ENCODE assay signal across 1 cellular context in the genomic region with DNA sequence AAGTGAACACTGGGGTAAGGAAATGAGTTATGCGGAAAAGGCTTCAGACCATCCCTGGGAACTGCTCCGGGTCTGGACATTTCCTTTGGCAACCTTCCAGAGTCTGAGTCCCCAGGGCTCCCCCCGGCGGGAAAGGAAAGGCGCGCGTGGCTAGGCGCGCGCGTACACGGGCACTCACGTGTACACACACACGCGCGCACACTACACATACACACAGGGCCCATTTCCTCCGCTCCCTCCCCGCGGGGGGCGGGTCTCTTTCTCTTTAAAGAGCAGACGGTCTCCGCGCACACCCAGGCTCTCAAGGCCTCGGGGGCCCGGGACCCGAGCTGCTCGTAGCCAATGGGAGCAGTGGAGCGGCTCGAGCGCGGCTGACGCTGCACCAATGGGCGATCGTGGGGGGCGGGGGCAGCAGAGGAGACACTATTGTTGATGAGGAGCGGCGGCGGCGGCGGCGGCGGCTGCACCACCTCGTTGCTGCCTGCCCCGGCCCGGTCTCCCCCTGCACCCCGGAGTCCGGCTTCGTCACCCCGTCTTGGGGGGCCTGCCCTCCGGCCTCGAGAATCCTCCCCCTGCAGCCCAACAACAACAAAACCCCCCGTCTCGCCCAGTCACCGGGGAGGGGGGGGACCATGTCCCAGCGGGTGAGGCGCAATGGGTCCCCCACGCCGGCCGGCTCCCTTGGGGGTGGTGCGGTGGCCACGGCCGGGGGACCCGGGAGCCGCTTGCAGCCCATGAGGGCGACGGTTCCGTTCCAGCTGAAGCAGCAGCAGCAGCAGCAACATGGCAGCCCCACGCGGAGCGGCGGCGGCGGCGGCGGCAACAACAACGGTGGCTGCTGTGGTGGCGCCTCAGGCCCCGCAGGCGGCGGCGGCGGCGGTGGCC.
TF ChIP-seq lines count a peak whose summit lies in the region.

A gene (plus strand): TSS at position 414 of the 885 bp plus-strand sequence. CDS start 219 bp downstream, at position 633.

TF ChIP-seq in H1, 55 proteins besides CTCF, POLR2A, EP300 and RAD21:
- TF ChIP-seq GTF2F1 (IDR thresholded peaks at IDR 0.05; ENCODE audit: borderline replicate concordance, low read depth, low read length) (no peak), SUZ12 (IDR thresholded peaks at IDR 0.05; ENCODE audit: low read length) (no peak), TAF7 (optimal IDR thresholded peaks at IDR 0.05; ENCODE audit: borderline replicate concordance, low read depth, low read length) (peak; percentile 55), KDM5A (IDR thresholded peaks at IDR 0.05; ENCODE audit: low read length) (no peak), EGR1 (IDR thresholded peaks at IDR 0.05; ENCODE audit: borderline replicate concordance, low read depth, low read length) (no peak), BACH1 (IDR thresholded peaks at IDR 0.05; ENCODE audit: low read length) (peak; percentile 77), TAF1 (IDR thresholded peaks at IDR 0.05; ENCODE audit: low read depth, low read length) (peak; percentile 72), NRF1 (IDR thresholded peaks at IDR 0.05; ENCODE audit: low read depth, low read length) (no peak), NANOG (IDR thresholded peaks at IDR 0.05; ENCODE audit: insufficient read depth, low read depth, low read length, poor library complexity, severe bottlenecking) (peak; percentile 26), CHD1 (IDR thresholded peaks at IDR 0.05; ENCODE audit: low read depth, low read length) (no peak), MAFK (IDR thresholded peaks at IDR 0.05; ENCODE audit: low read depth, low read length) (no peak), SP2 (IDR thresholded peaks at IDR 0.05; ENCODE audit: low read length) (peak; percentile 32; the same call in 1 of the 2 replicates), KDM1A (IDR thresholded peaks at IDR 0.05; ENCODE audit: borderline replicate concordance, low read length) (peak; percentile 99), SP4 (IDR thresholded peaks at IDR 0.05; ENCODE audit: low read length) (0 out of 2 replicates have a peak, but pooled peaks have one; percentile 37), CHD2 (IDR thresholded peaks at IDR 0.05; ENCODE audit: low read length) (peak; percentile 48; the same call in 1 of the 2 replicates), FOSL1 (IDR thresholded peaks at IDR 0.05; ENCODE audit: insufficient read depth, low read depth, low read length) (no peak), CREB1 (IDR thresholded peaks at IDR 0.05) (peak; percentile 75), SP1 (IDR thresholded peaks at IDR 0.05; ENCODE audit: low read depth, low read length) (peak; percentile 30; the same call in 1 of the 2 replicates), HDAC2 (IDR thresholded peaks at IDR 0.05; ENCODE audit: borderline replicate concordance in 1 of 2, low read depth in 2 of 2, low read length in 2 of 2) (0 out of 4 replicates have a peak, but pooled peaks of 1 of the 2 experiments have one; percentile 76), YY1 (IDR thresholded peaks at IDR 0.05; ENCODE audit: low read depth, low read length) (no peak), RXRA (IDR thresholded peaks at IDR 0.05; ENCODE audit: insufficient read depth, low read depth, low read length) (no peak), SIX5 (IDR thresholded peaks at IDR 0.05; ENCODE audit: low read depth, low read length) (no peak), CBX8 (IDR thresholded peaks at IDR 0.05; ENCODE audit: borderline replicate concordance, low read depth, low read length) (no peak), CEBPB (IDR thresholded peaks at IDR 0.05; ENCODE audit: low read depth, low read length) (no peak), CBX5 (IDR thresholded peaks at IDR 0.05; ENCODE audit: low read depth, low read length) (no peak), POLR2AphosphoS5 (IDR thresholded peaks at IDR 0.05; ENCODE audit: low read depth, low read length) (peak; percentile 61; the same call in 1 of the 2 replicates), TBP (IDR thresholded peaks at IDR 0.05; ENCODE audit: low read depth, low read length) (peak; percentile 57), ZNF274 (IDR thresholded peaks at IDR 0.05; ENCODE audit: borderline replicate concordance, extremely low read depth, low read length) (no peak), PHF8 (conservative IDR thresholded peaks at IDR 0.05; ENCODE audit: low read depth, low read length) (peak; percentile 92), ASH2L (IDR thresholded peaks at IDR 0.05; ENCODE audit: low read length) (peak; percentile 83), RBBP5 (IDR thresholded peaks at IDR 0.05; ENCODE audit: borderline replicate concordance, low read depth, low read length) (peak; percentile 56; the same call in 1 of the 2 replicates), RFX5 (IDR thresholded peaks at IDR 0.05; ENCODE audit: borderline replicate concordance, low read depth, low read length) (no peak), CTBP2 (IDR thresholded peaks at IDR 0.05; ENCODE audit: borderline replicate concordance, insufficient read depth, insufficient read length, low read length) (no peak), TCF12 (IDR thresholded peaks at IDR 0.05; ENCODE audit: low read depth, low read length) (no peak), SRF (IDR thresholded peaks at IDR 0.05; ENCODE audit: low read depth, low read length) (no peak), KDM4A (IDR thresholded peaks at IDR 0.05; ENCODE audit: low read depth, low read length, severe bottlenecking) (peak; percentile 10), SAP30 (IDR thresholded peaks at IDR 0.05; ENCODE audit: insufficient read depth, insufficient replicate concordance, low read length) (no peak)
- TF ChIP-seq, protein P1, sequence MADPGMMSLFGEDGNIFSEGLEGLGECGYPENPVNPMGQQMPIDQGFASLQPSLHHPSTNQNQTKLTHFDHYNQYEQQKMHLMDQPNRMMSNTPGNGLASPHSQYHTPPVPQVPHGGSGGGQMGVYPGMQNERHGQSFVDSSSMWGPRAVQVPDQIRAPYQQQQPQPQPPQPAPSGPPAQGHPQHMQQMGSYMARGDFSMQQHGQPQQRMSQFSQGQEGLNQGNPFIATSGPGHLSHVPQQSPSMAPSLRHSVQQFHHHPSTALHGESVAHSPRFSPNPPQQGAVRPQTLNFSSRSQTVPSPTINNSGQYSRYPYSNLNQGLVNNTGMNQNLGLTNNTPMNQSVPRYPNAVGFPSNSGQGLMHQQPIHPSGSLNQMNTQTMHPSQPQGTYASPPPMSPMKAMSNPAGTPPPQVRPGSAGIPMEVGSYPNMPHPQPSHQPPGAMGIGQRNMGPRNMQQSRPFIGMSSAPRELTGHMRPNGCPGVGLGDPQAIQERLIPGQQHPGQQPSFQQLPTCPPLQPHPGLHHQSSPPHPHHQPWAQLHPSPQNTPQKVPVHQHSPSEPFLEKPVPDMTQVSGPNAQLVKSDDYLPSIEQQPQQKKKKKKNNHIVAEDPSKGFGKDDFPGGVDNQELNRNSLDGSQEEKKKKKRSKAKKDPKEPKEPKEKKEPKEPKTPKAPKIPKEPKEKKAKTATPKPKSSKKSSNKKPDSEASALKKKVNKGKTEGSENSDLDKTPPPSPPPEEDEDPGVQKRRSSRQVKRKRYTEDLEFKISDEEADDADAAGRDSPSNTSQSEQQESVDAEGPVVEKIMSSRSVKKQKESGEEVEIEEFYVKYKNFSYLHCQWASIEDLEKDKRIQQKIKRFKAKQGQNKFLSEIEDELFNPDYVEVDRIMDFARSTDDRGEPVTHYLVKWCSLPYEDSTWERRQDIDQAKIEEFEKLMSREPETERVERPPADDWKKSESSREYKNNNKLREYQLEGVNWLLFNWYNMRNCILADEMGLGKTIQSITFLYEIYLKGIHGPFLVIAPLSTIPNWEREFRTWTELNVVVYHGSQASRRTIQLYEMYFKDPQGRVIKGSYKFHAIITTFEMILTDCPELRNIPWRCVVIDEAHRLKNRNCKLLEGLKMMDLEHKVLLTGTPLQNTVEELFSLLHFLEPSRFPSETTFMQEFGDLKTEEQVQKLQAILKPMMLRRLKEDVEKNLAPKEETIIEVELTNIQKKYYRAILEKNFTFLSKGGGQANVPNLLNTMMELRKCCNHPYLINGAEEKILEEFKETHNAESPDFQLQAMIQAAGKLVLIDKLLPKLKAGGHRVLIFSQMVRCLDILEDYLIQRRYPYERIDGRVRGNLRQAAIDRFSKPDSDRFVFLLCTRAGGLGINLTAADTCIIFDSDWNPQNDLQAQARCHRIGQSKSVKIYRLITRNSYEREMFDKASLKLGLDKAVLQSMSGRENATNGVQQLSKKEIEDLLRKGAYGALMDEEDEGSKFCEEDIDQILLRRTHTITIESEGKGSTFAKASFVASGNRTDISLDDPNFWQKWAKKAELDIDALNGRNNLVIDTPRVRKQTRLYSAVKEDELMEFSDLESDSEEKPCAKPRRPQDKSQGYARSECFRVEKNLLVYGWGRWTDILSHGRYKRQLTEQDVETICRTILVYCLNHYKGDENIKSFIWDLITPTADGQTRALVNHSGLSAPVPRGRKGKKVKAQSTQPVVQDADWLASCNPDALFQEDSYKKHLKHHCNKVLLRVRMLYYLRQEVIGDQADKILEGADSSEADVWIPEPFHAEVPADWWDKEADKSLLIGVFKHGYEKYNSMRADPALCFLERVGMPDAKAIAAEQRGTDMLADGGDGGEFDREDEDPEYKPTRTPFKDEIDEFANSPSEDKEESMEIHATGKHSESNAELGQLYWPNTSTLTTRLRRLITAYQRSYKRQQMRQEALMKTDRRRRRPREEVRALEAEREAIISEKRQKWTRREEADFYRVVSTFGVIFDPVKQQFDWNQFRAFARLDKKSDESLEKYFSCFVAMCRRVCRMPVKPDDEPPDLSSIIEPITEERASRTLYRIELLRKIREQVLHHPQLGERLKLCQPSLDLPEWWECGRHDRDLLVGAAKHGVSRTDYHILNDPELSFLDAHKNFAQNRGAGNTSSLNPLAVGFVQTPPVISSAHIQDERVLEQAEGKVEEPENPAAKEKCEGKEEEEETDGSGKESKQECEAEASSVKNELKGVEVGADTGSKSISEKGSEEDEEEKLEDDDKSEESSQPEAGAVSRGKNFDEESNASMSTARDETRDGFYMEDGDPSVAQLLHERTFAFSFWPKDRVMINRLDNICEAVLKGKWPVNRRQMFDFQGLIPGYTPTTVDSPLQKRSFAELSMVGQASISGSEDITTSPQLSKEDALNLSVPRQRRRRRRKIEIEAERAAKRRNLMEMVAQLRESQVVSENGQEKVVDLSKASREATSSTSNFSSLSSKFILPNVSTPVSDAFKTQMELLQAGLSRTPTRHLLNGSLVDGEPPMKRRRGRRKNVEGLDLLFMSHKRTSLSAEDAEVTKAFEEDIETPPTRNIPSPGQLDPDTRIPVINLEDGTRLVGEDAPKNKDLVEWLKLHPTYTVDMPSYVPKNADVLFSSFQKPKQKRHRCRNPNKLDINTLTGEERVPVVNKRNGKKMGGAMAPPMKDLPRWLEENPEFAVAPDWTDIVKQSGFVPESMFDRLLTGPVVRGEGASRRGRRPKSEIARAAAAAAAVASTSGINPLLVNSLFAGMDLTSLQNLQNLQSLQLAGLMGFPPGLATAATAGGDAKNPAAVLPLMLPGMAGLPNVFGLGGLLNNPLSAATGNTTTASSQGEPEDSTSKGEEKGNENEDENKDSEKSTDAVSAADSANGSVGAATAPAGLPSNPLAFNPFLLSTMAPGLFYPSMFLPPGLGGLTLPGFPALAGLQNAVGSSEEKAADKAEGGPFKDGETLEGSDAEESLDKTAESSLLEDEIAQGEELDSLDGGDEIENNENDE (IDR thresholded peaks at IDR 0.05; ENCODE audit: insufficient replicate concordance, low read length) = no peak
- TF ChIP-seq, protein P2, sequence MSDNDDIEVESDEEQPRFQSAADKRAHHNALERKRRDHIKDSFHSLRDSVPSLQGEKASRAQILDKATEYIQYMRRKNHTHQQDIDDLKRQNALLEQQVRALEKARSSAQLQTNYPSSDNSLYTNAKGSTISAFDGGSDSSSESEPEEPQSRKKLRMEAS (IDR thresholded peaks at IDR 0.05) = peak; percentile 60
- TF ChIP-seq, protein P3, sequence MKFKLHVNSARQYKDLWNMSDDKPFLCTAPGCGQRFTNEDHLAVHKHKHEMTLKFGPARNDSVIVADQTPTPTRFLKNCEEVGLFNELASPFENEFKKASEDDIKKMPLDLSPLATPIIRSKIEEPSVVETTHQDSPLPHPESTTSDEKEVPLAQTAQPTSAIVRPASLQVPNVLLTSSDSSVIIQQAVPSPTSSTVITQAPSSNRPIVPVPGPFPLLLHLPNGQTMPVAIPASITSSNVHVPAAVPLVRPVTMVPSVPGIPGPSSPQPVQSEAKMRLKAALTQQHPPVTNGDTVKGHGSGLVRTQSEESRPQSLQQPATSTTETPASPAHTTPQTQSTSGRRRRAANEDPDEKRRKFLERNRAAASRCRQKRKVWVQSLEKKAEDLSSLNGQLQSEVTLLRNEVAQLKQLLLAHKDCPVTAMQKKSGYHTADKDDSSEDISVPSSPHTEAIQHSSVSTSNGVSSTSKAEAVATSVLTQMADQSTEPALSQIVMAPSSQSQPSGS (IDR thresholded peaks at IDR 0.05; ENCODE audit: low read length) = peak; percentile 33; the same call in 1 of the 2 replicates
- TF ChIP-seq, protein P4, sequence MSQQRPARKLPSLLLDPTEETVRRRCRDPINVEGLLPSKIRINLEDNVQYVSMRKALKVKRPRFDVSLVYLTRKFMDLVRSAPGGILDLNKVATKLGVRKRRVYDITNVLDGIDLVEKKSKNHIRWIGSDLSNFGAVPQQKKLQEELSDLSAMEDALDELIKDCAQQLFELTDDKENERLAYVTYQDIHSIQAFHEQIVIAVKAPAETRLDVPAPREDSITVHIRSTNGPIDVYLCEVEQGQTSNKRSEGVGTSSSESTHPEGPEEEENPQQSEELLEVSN (IDR thresholded peaks at IDR 0.05) = no peak
